ENCODE assay signal across 8 cellular contexts in the genomic region with DNA sequence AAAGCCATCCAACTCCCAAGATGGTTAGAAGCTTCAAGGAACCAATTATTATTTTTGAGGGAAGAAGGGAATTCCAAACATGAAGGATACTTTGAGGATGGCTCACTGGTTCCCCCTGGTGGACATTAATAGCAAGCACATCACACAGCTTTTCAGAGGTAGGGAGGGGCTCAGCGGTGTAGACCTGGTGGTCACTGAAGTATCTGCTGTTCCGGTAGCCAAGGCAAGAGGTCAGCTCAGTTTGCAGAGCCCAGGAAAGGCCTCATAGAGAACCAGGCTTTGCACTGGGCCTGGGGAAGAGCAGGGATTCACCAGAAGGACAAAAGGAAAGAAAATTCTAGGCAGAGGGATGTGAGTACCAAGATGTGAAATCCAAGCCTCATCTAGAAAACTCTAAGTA.
DNase-seq lines count a peak whose midpoint lies in the region; ATAC-seq, FAIRE-seq and TF ChIP-seq lines count a peak whose summit lies in the region.

No MANE protein-coding gene starts in this region.

- no peaks in the 10 kb centered on the region for H3K27me3 ChIP-seq in colonic mucosa

- no peaks in the 10 kb centered on the region for H3K36me3 ChIP-seq in colonic mucosa

- peak; percentile 86 for TF ChIP-seq CTCF in colonic mucosa (IDR thresholded peaks at IDR 0.05)

- no peak overlapping the region for H3K4me3 ChIP-seq in colonic mucosa

- no peaks in the 10 kb centered on the region for H3K9me3 ChIP-seq in colonic mucosa

- DNase-seq in COLO668 (lab: John Stamatoyannopoulos, UW; ENCODE audit: unreplicated experiment) (peak; percentile 14), GM18507 (ENCODE audit: extremely low spot score, insufficient read length, low read depth) (no peak), NCI-H345 treated with DMSO at 0.1 percent for 48 hours (lab: John Stamatoyannopoulos, UW; ENCODE audit: unreplicated experiment) (peak; percentile 10), colonic mucosa (peak; percentile 22), myocyte (ENCODE audit: low read depth) (peak; percentile 45)
- DNase-seq in stimulated activated CD4-positive, alpha-beta T cell treated with anti-CD3 and anti-CD28 coated beads, Interleukin-2, amount 100 ng/mL, for 24 hours: no peak

- H3K9ac ChIP-seq in colonic mucosa (ENCODE audit: low read depth in 2 of 2, low read length in 2 of 2): no peak overlapping the region

- peak; percentile 81 for FAIRE-seq in GM18507 (lab: Jason Lieb, UNC)

- H3K4me1 ChIP-seq in colonic mucosa: no peaks in the 10 kb centered on the region

- intact Hi-C loops in colonic mucosa (cut with DNase I): loop anchor here (5.0 kb wide), 1 partner anchor 638 kb away; no protein-coding TSS in a partner anchor

- ATAC-seq in GM18502 (IDR thresholded peaks at IDR 0.05; ENCODE audit: poor library complexity, unreplicated experiment): no peak
- ATAC-seq in esophagus mucosa: no peak

- H3K27ac ChIP-seq in colonic mucosa: no peak overlapping the region

Comparison
In these comparisons a context has a peak if more than half of its experiments do, and no peak if none do; other contexts are left out.
1. DNase-seq: peak in COLO668 (single experiment), NCI-H345 treated with DMSO at 0.1 percent for 48 hours (single experiment), colonic mucosa (single experiment) and myocyte (single experiment); none in GM18507 (single experiment) and stimulated activated CD4-positive, alpha-beta T cell treated with anti-CD3 and anti-CD28 coated beads, Interleukin-2, amount 100 ng/mL, for 24 hours (0 of 2).